ENCODE assay signal across 23 cellular contexts in genomic region chr6:118567974-118568373, GRCh38. TPM values are rescaled to one million over a fixed set of nuclear protein-coding genes. Genes with fewer than 3 reads are reported as not detected.
"Had no signal": no experiment of that assay in that cellular context is flagged by ENCODE, and none has a peak within 500 bp of the region (broad histone marks: within the 10 kb centered on the region; RNA-seq: fewer than 3 reads in every experiment).

No MANE protein-coding gene starts in this region.

- H3K36me3 ChIP-seq: pancreas, sigmoid colon, uterus had no signal

- DNase-seq: activated CD4-positive, CD25-positive, alpha-beta regulatory T cell treated with anti-CD3 and anti-CD28 coated beads, Interleukin-2, amount 50 U/mL, for 72 hours; activated effector memory CD4-positive, alpha-beta T cell treated with Interleukin-2 at 50 U/mL for 16 hours; activated naive CD4-positive, alpha-beta T cell treated with anti-CD3 and anti-CD28 coated beads, Interleukin-2, amount 10 ng/mL, durations not matched to agents 7 days and 5 days; activated T-cell treated with anti-CD3 and anti-CD28 coated beads, Interleukin-2, amount 50 U/mL, for 48 hours; anterior cingulate cortex; dermis blood vessel endothelial cell; effector memory CD4-positive, alpha-beta T cell; foreskin melanocyte; glutamatergic neuron; hippocampal formation; kidney glomerular epithelial cell; left lung; nephron progenitor cell; pancreas; sigmoid colon; stimulated activated CD4-positive, alpha-beta T cell treated with anti-CD3 and anti-CD28 coated beads, Interleukin-2, amount 100 ng/mL, for 48 hours; stimulated activated naive CD4-positive, alpha-beta T cell; T-helper 1 cell; testis; trophoblast cell; uterus; WERI-Rb-1 had no signal

- H3K27ac ChIP-seq: left lung, pancreas, sigmoid colon, testis, uterus, WERI-Rb-1 had no signal

- H3K9me3 ChIP-seq: left lung, pancreas, sigmoid colon, testis, uterus had no signal

- H3K27me3 Mint-ChIP-seq: activated naive CD4-positive, alpha-beta T cell treated with anti-CD3 and anti-CD28 coated beads, Interleukin-2, amount 10 ng/mL, durations not matched to agents 7 days and 5 days; brain had no signal

- ATAC-seq: left lung, pancreas had no signal

- H3K27ac Mint-ChIP-seq: activated naive CD4-positive, alpha-beta T cell treated with anti-CD3 and anti-CD28 coated beads, Interleukin-2, amount 10 ng/mL, durations not matched to agents 7 days and 5 days; nephron progenitor cell had no signal

- H3K9me3 Mint-ChIP-seq: activated naive CD4-positive, alpha-beta T cell treated with anti-CD3 and anti-CD28 coated beads, Interleukin-2, amount 10 ng/mL, durations not matched to agents 7 days and 5 days had no signal

- H3K4me1 Mint-ChIP-seq: nephron progenitor cell had no signal

- H3K4me3 ChIP-seq: left lung, pancreas, sigmoid colon, testis, uterus had no signal

- H3K27me3 ChIP-seq: left lung, pancreas, sigmoid colon, testis, uterus had no signal

- H3K4me3 Mint-ChIP-seq: activated naive CD4-positive, alpha-beta T cell treated with anti-CD3 and anti-CD28 coated beads, Interleukin-2, amount 10 ng/mL, durations not matched to agents 7 days and 5 days; nephron progenitor cell had no signal

- H3K4me1 ChIP-seq: left lung, pancreas, uterus had no signal

RNA-seq across cellular contexts. Expression of gene PLN, which starts 19.9 kb away (rescaled TPM):
- total RNA-seq: dermis blood vessel endothelial cell had no signal
